In genomic region chr1:155975375-155976061, GRCh38 we compare ENCODE assay signal across 8 cellular contexts. TPM values are rescaled to one million over a fixed set of nuclear protein-coding genes. Genes with fewer than 3 reads are reported as not detected.
DNase-seq lines count a peak whose midpoint lies in the region; ATAC-seq and TF ChIP-seq lines count a peak whose summit lies in the region.

No MANE protein-coding gene starts in this region.

- TF ChIP-seq CTCF in fibroblast of pulmonary artery (IDR thresholded peaks at IDR 0.05; ENCODE audit: low read length, missing control alignments) = no peak

- H3K36me3 ChIP-seq in SJSA1 = peaks cover 32% of the 10 kb centered on the region

- ATAC-seq in GM21390 (IDR thresholded peaks at IDR 0.05; ENCODE audit: unreplicated experiment) (no peak), GM18867 (IDR thresholded peaks at IDR 0.05; ENCODE audit: unreplicated experiment) (no peak)

- peak overlapping the region; percentile 78 for H3K4me3 ChIP-seq in SJSA1
- H3K4me3 ChIP-seq in fibroblast of pulmonary artery (replicated peaks; ENCODE audit: low read depth, low read length) = peak overlapping the region; percentile 87
- peak overlapping the region; percentile 58 to 98 (median 73) for H3K4me3 ChIP-seq in skin epidermis

- H3K27me3 ChIP-seq in SJSA1 (replicated peaks) = no peaks in the 10 kb centered on the region

- H3K27ac ChIP-seq in SJSA1 = no peak overlapping the region; the same call in 1 of the 2 replicates
- H3K27ac ChIP-seq in skin epidermis = peak overlapping the region in 20 of 21 experiments; percentile 71 to 100 (median 96)

- H3K9me3 ChIP-seq in SJSA1 (replicated peaks) = no peaks in the 10 kb centered on the region

- H3K4me1 ChIP-seq in SJSA1 (replicated peaks) = peaks cover 63% of the 10 kb centered on the region

- peak; percentile 20 for DNase-seq in NCI-H1105 treated with DMSO at 0.1 percent for 48 hours (lab: John Stamatoyannopoulos, UW)
- DNase-seq in NCI-H1105 (lab: John Stamatoyannopoulos, UW) = no peak
- DNase-seq in SJSA1 (ENCODE audit: low read depth in 1 of 2, low spot score in 2 of 2) = no peak
- DNase-seq in fibroblast of pulmonary artery (ENCODE audit: low read depth) = no peak
- no peak for DNase-seq in NCI-H226

RNA-seq across cellular contexts. Expression of gene ARHGEF2, which starts 2.8 kb away (rescaled TPM):
- 49.8 and 81.1 TPM in 2 replicates for total RNA-seq in SJSA1 (2014; rRNA removed; shearing (Covaris generic))

RNA-seq across cellular contexts. Expression of gene RXFP4, which starts 34.1 kb away (rescaled TPM):
- total RNA-seq in SJSA1 (2014; rRNA removed; shearing (Covaris generic)) = not detected in 2 replicates

RNA-seq across cellular contexts. Expression of gene KHDC4, which starts 41.3 kb away (rescaled TPM):
- total RNA-seq in SJSA1 (2014; rRNA removed; shearing (Covaris generic)) = 31.5 and 63.9 TPM in 2 replicates

RNA-seq across cellular contexts. Expression of gene SSR2, which starts 45.2 kb away (rescaled TPM):
- total RNA-seq in SJSA1 (2014; rRNA removed; shearing (Covaris generic)) = 507 and 546 TPM in 2 replicates
